ENCODE assay signal across 19 cellular contexts in genomic region chr1:233859446-233859845, GRCh38. TPM values are rescaled to one million over a fixed set of nuclear protein-coding genes. Genes with fewer than 3 reads are reported as not detected.
"Had no signal": no experiment of that assay in that cellular context is flagged by ENCODE, and none has a peak within 500 bp of the region (broad histone marks: within the 10 kb centered on the region; RNA-seq: fewer than 3 reads in every experiment).

No MANE protein-coding gene starts in this region.

- H3K27me3 ChIP-seq: neutrophil, pancreas, spleen, upper lobe of left lung had no signal

- H3K36me3 ChIP-seq: heart right ventricle, neutrophil, pancreas, spleen, thoracic aorta, upper lobe of left lung, WERI-Rb-1 had no signal

- H3K27ac ChIP-seq: heart right ventricle, neutrophil, pancreas, spleen, thoracic aorta, upper lobe of left lung, WERI-Rb-1 had no signal

- H3K4me3 ChIP-seq: heart right ventricle, pancreas, spleen, thoracic aorta, upper lobe of left lung had no signal

- H3K9me3 ChIP-seq: neutrophil, pancreas, thoracic aorta, upper lobe of left lung had no signal

- DNase-seq: activated CD4-positive, alpha-beta T cell treated with anti-CD3 and anti-CD28 coated beads for 1 hour; activated CD4-positive, alpha-beta T cell treated with anti-CD3 and anti-CD28 coated beads, Interleukin-2, amount 50 U/mL, for 4 hours; activated naive CD8-positive, alpha-beta T cell treated with anti-CD3 and anti-CD28 coated beads for 36 hours; amniotic stem cell; central memory CD4-positive, alpha-beta T cell; heart right ventricle; naive thymus-derived CD8-positive, alpha-beta T cell; pancreas; spleen; stimulated activated CD4-positive, alpha-beta T cell treated with anti-CD3 and anti-CD28 coated beads, Interleukin-4, amount 100 ng/mL, for 4 hours; T-helper 2 cell; WERI-Rb-1 had no signal

- FAIRE-seq: colon, pancreas had no signal

- H3K4me1 ChIP-seq: heart right ventricle, pancreas, spleen, upper lobe of left lung had no signal

RNA-seq across cellular contexts. Expression of gene SLC35F3, which starts 45.0 kb away (rescaled TPM):
- total RNA-seq: mesenteric fat pad, pulmonary artery endothelial cell, sciatic nerve, thoracic aorta had no signal
